In the genomic region with DNA sequence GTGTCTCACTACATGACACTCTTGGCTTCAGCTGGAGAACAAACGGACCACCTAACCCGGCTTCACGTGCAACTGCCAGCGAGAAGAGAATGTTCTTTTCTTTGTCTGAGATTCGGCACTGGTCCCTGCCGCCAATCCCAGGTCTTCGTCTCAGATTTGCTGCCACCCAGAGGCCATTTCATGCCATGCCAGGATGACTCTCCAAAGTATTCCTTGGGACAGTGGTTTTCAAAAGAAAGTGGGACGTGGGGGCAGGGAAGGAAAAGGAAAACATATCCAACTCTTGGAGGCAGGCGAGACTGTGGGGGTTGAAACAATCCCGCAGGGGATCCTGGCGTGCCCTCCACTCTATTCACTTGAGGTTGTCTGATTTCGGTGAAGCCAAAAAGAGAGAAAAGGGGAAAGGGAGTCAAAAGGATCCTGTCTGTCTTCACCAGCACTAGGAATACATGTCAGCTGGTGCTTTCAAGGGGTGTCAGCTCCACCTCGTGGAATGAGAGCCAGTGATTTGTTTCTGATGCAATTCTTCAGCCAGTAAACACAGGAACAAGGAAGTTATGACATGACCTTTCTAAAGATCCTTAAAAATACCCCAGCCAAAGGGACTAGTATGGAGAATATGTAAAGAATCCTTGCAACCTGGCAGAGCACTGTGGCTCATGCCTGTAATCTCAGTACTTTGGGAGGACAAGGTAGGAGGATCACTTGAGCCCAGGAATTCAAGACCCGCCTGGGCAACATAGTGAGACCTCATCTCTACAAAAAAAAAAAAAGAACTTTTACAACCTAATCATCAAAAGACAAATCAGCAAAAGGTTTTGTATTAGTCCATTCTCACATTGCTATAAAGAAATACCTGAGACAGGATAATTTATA, we compare ENCODE assay signal across 8 cellular contexts. TPM values are rescaled to one million over a fixed set of nuclear protein-coding genes. Genes with fewer than 3 reads are reported as not detected.
DNase-seq lines count a peak whose midpoint lies in the region; ATAC-seq and TF ChIP-seq lines count a peak whose summit lies in the region.

No MANE protein-coding gene starts in this region.

- H3K4me3 ChIP-seq in BE2C (ENCODE audit: low read depth, low read length) (no peak overlapping the region), parathyroid adenoma (ENCODE audit: low read depth, low read length) (peak overlapping the region; percentile 14)

- H3K9me3 Mint-ChIP-seq in activated T-cell treated with anti-CD3 and anti-CD28 coated beads, Interleukin-2, amount 50 U/mL, for 24 hours: peaks cover 8% of the 10 kb centered on the region

- H3K79me2 ChIP-seq in parathyroid adenoma: no peaks in the 10 kb centered on the region

- H3K36me3 ChIP-seq in BE2C: no peaks in the 10 kb centered on the region
- H3K36me3 ChIP-seq in parathyroid adenoma (ENCODE audit: control insufficient read depth, insufficient read depth, low read length): no peaks in the 10 kb centered on the region

- H3K36me3 Mint-ChIP-seq in activated T-cell treated with anti-CD3 and anti-CD28 coated beads, Interleukin-2, amount 50 U/mL, for 24 hours (ENCODE audit: low read depth): no peaks in the 10 kb centered on the region

- peak; percentile 72 for TF ChIP-seq CTCF in BE2C (IDR thresholded peaks at IDR 0.05; ENCODE audit: low read depth, low read length)
- peak; percentile 66 for TF ChIP-seq CTCF in parathyroid adenoma (IDR thresholded peaks at IDR 0.05)

- H3K9me3 ChIP-seq in BE2C (no peaks in the 10 kb centered on the region), parathyroid adenoma (ENCODE audit: control insufficient read depth, low read length) (no peaks in the 10 kb centered on the region)

- peaks cover 38% of the 10 kb centered on the region for H3K27me3 Mint-ChIP-seq in activated T-cell treated with anti-CD3 and anti-CD28 coated beads, Interleukin-2, amount 50 U/mL, for 24 hours

- peak overlapping the region; percentile 68 for H3K27ac ChIP-seq in parathyroid adenoma

- H3K4me3 Mint-ChIP-seq in activated T-cell treated with anti-CD3 and anti-CD28 coated beads, Interleukin-2, amount 50 U/mL, for 24 hours: no peak overlapping the region

- ATAC-seq in GM18867 (IDR thresholded peaks at IDR 0.05; ENCODE audit: unreplicated experiment) (peak; percentile 91), HG03354 (IDR thresholded peaks at IDR 0.05; ENCODE audit: poor library complexity, severe bottlenecking, unreplicated experiment) (peak; percentile 85), HG03196 (IDR thresholded peaks at IDR 0.05; ENCODE audit: unreplicated experiment) (no peak)

- H3K4me2 ChIP-seq in parathyroid adenoma (ENCODE audit: low read length): peak overlapping the region; percentile 49

- H3K9ac ChIP-seq in parathyroid adenoma: no peak overlapping the region

- H2AFZ ChIP-seq in parathyroid adenoma: peak overlapping the region; percentile 75

- DNase-seq in BE2C (peak; percentile 62), NCI-H524 (lab: John Stamatoyannopoulos, UW) (peak; percentile 84), globus pallidus (ENCODE audit: low spot score) (peak; percentile 38)
- peak; percentile 45 for DNase-seq in activated T-cell treated with anti-CD3 and anti-CD28 coated beads, Interleukin-2, amount 50 U/mL, for 24 hours

- H3K27ac Mint-ChIP-seq in activated T-cell treated with anti-CD3 and anti-CD28 coated beads, Interleukin-2, amount 50 U/mL, for 24 hours: no peak overlapping the region

- H3K4me1 ChIP-seq in BE2C: no peaks in the 10 kb centered on the region
- H3K4me1 ChIP-seq in parathyroid adenoma: peaks cover 14% of the 10 kb centered on the region

- peaks cover 1% of the 10 kb centered on the region for H3K4me1 Mint-ChIP-seq in activated T-cell treated with anti-CD3 and anti-CD28 coated beads, Interleukin-2, amount 50 U/mL, for 24 hours (ENCODE audit: low read depth)

- no peaks in the 10 kb centered on the region for H3K27me3 ChIP-seq in BE2C
- no peaks in the 10 kb centered on the region for H3K27me3 ChIP-seq in parathyroid adenoma (ENCODE audit: control insufficient read depth, insufficient read depth, low read length)

RNA-seq across cellular contexts. Expression of gene APLNR, which starts 41.0 kb away (rescaled TPM):
- polyA plus RNA-seq in BE2C (2012; ENCODE audit: insufficient read depth, insufficient read length, low read depth): 2.7 TPM

RNA-seq across cellular contexts. Expression of gene TNKS1BP1, which starts 46.7 kb away (rescaled TPM):
- 85.1 TPM for polyA plus RNA-seq in BE2C (2012; ENCODE audit: insufficient read depth, insufficient read length, low read depth)

RNA-seq across cellular contexts. Expression of gene SSRP1, which starts 57.6 kb away (rescaled TPM):
- 124 TPM for polyA plus RNA-seq in BE2C (2012; ENCODE audit: insufficient read depth, insufficient read length, low read depth)
